Comparison of ENCODE assay signal across 8 cellular contexts in genomic region chr3:128076465-128076782, GRCh38. TPM values are rescaled to one million over a fixed set of nuclear protein-coding genes. Genes with fewer than 3 reads are reported as not detected.
A peak's percentile ranks its signal among the peaks of the same experiment; 100 is the strongest.
DNase-seq lines count a peak whose midpoint lies in the region; ATAC-seq, FAIRE-seq and TF ChIP-seq lines count a peak whose summit lies in the region.
"Had no signal": no experiment of that assay in that cellular context is flagged by ENCODE, and none has a peak within 500 bp of the region (broad histone marks: within the 10 kb centered on the region; RNA-seq: fewer than 3 reads in every experiment).

No MANE protein-coding gene starts in this region.

- DNase-seq in T-cell (peak in 1 of 34 experiments; percentile 18), lung (ENCODE audit: low spot score) (no peak), NCI-H510A (lab: John Stamatoyannopoulos, UW) (no peak), H54 (ENCODE audit: insufficient read length, low spot score) (no peak)
- no peak for DNase-seq in stimulated activated CD4-positive, alpha-beta T cell treated with anti-CD3 and anti-CD28 coated beads, Interleukin-1b, Interleukin-23, amount 100 ng/mL, for 48 hours

- H3K4me1 ChIP-seq in duodenal mucosa (ENCODE audit: control insufficient read depth in 1 of 2, insufficient read depth in 2 of 2, low read length in 2 of 2) = peaks cover 13 to 19% of the 10 kb centered on the region in 2 donors
- peaks cover 0 to 17% of the 10 kb centered on the region in 2 donors for H3K4me1 ChIP-seq in lung (ENCODE audit: control insufficient read depth in 2 of 2, insufficient read depth in 2 of 2, low read length in 2 of 2)
- H3K4me1 ChIP-seq in subcutaneous abdominal adipose tissue (ENCODE audit: control insufficient read depth in 5 of 5, insufficient read depth in 5 of 5, low read length in 5 of 5) = peaks cover 3 to 50% (median 42%) of the 10 kb centered on the region in 5 donors

- H3K4me3 ChIP-seq in duodenal mucosa (ENCODE audit: low read depth in 1 of 2, low read length in 2 of 2) = peak overlapping the region; percentile 61 to 72
- peak overlapping the region; percentile 44 for H3K4me3 ChIP-seq in lung
- H3K4me3 ChIP-seq in subcutaneous abdominal adipose tissue (ENCODE audit: low read depth in 1 of 5, low read length in 5 of 5) = peak overlapping the region in 4 of 5 donors; percentile 62 to 72 (median 69)
- H3K4me3 ChIP-seq: SJSA1 had no signal

- peak overlapping the region; percentile 71 to 80 (median 71) for H3K4me3 Mint-ChIP-seq in T-cell

- CTCF ChIA-PET in T-cell (lab: Charles Lee) = interaction anchor here (0.7 to 1.0 kb wide), 2 partner anchors 19 to 140 kb away, joined by 3 to 4 read pairs; no protein-coding TSS in a partner anchor

- no peaks in the 10 kb centered on the region for H3K9me3 Mint-ChIP-seq in T-cell

- H3K9ac ChIP-seq in duodenal mucosa (ENCODE audit: low read depth in 1 of 2, low read length in 2 of 2) (peak overlapping the region; percentile 35 to 60), subcutaneous abdominal adipose tissue (ENCODE audit: low read length in 5 of 5) (peak overlapping the region in 4 of 5 donors; percentile 38 to 74 (median 60))

- no peaks in the 10 kb centered on the region for H3K27me3 Mint-ChIP-seq in T-cell

- peaks cover 0 to 14% (median 10%) of the 10 kb centered on the region in 3 donors for H3K4me1 Mint-ChIP-seq in T-cell

- H3K27ac ChIP-seq in duodenal mucosa (ENCODE audit: low read depth, low read length) (no peak overlapping the region), lung (ENCODE audit: low read depth in 1 of 2, low read length in 1 of 2) (peak overlapping the region in 1 of 2 donors; percentile 51), subcutaneous abdominal adipose tissue (ENCODE audit: low read depth, low read length) (no peak overlapping the region)
- H3K27ac ChIP-seq: SJSA1 had no signal

- no peak for TF ChIP-seq CTCF in lung (IDR thresholded peaks at IDR 0.05; ENCODE audit: control extremely low read depth, extremely low read depth)

- H3K9me3 ChIP-seq in duodenal mucosa (ENCODE audit: control insufficient read depth in 1 of 2, low read length in 2 of 2) (no peaks in the 10 kb centered on the region), lung (ENCODE audit: control insufficient read depth in 2 of 2, insufficient read depth in 1 of 2, low read length in 1 of 2) (no peaks in the 10 kb centered on the region), subcutaneous abdominal adipose tissue (ENCODE audit: control insufficient read depth in 5 of 5, low read length in 5 of 5) (no peaks in the 10 kb centered on the region)
- H3K9me3 ChIP-seq: SJSA1 had no signal

- no peak overlapping the region for H3K27ac Mint-ChIP-seq in T-cell

- POLR2A ChIA-PET in T-cell (lab: Charles Lee) = no interaction called here

- ATAC-seq in T-cell (replicated peaks in 1 of 4) (peak; percentile 2 to 21 (median 4)), lung (ENCODE audit: insufficient read depth, low FRiP score) (peak; percentile 3)

- no peak for TF ChIP-seq POLR2A in H54 (IDR thresholded peaks at IDR 0.05; ENCODE audit: low read depth, low read length)

- WGBS in lung, 2 donors = 4 to 9% methylated on average over 18 of the region's 18 CpGs

- H3K36me3 Mint-ChIP-seq in T-cell = peaks cover 28% of the 10 kb centered on the region

- FAIRE-seq in H54 (lab: Jason Lieb, UNC) = no peak

- H3K27me3 ChIP-seq in duodenal mucosa (ENCODE audit: control insufficient read depth in 1 of 2, insufficient read depth in 2 of 2, low read length in 2 of 2) = no peaks in the 10 kb centered on the region
- H3K27me3 ChIP-seq in lung (ENCODE audit: control insufficient read depth, insufficient read depth) = no peaks in the 10 kb centered on the region
- H3K27me3 ChIP-seq in subcutaneous abdominal adipose tissue (ENCODE audit: control insufficient read depth in 5 of 5, insufficient read depth in 4 of 5, low read length in 5 of 5) = no peaks in the 10 kb centered on the region
- H3K27me3 ChIP-seq: SJSA1 had no signal

- H3K36me3 ChIP-seq in duodenal mucosa (ENCODE audit: control insufficient read depth in 1 of 2, insufficient read depth in 2 of 2, low read length in 2 of 2) = peaks cover 13 to 23% of the 10 kb centered on the region in 2 donors
- peaks cover 9 to 23% of the 10 kb centered on the region in 2 donors for H3K36me3 ChIP-seq in lung (ENCODE audit: control insufficient read depth in 2 of 2, insufficient read depth in 2 of 2, low read length in 2 of 2)
- peaks cover 0 to 31% (median 17%) of the 10 kb centered on the region in 5 donors for H3K36me3 ChIP-seq in subcutaneous abdominal adipose tissue (ENCODE audit: control insufficient read depth in 5 of 5, insufficient read depth in 5 of 5, low read length in 5 of 5)

RNA-seq across cellular contexts. Expression of gene SEC61A1, which starts 24.2 kb away (rescaled TPM):
- total RNA-seq in T-cell = 100 to 1,000 TPM; 120 to 156 (median 135) TPM
- 100 to 1,000 TPM; 137 to 270 TPM for total RNA-seq in lung
- polyA plus RNA-seq in lung = 100 to 1,000 TPM; 139 to 207 TPM

RNA-seq across cellular contexts. Expression of gene RUVBL1, which starts 47.2 kb away (rescaled TPM):
- 10 to 100 TPM; 21.4 to 33.4 (median 29.9) TPM for total RNA-seq in T-cell
- 10 to 100 TPM; 39.6 to 43.9 TPM for total RNA-seq in lung
- 10 to 100 TPM; 26.6 to 53.7 TPM for polyA plus RNA-seq in lung
